1 cellular context compared by ENCODE assay signal in the genomic region with DNA sequence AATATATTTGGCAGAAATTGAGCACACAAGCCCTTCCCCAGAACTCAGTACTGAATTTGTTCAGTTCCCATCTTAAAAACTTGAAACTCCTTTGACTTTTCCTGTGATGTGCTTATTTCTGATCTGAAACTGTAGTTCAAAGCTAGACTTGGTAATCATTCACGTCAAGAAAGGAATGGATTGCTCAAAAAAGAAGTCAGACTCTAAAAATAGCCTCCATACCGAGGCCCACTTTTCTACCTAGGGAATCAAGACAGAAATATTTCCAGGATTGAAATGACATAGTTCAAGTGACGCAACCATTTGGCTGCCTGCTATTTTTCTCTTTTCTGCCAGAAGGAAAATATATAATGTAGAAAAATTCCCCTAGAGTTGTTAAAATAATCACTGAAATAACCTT.
TF ChIP-seq lines count a peak whose summit lies in the region.

No MANE protein-coding gene starts in this region.

TF ChIP-seq in HepG2, 621 proteins besides CTCF, POLR2A, EP300 and RAD21 (continued from another document):
- TF ChIP-seq, protein P1, sequence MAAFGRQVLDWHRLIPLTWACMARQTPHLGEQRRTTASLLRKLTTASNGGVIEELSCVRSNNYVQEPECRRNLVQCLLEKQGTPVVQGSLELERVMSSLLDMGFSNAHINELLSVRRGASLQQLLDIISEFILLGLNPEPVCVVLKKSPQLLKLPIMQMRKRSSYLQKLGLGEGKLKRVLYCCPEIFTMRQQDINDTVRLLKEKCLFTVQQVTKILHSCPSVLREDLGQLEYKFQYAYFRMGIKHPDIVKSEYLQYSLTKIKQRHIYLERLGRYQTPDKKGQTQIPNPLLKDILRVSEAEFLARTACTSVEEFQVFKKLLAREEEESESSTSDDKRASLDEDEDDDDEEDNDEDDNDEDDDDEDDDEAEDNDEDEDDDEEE (CRISPR knock-in tag; IDR thresholded peaks at IDR 0.05): no peak
- TF ChIP-seq, protein P2, sequence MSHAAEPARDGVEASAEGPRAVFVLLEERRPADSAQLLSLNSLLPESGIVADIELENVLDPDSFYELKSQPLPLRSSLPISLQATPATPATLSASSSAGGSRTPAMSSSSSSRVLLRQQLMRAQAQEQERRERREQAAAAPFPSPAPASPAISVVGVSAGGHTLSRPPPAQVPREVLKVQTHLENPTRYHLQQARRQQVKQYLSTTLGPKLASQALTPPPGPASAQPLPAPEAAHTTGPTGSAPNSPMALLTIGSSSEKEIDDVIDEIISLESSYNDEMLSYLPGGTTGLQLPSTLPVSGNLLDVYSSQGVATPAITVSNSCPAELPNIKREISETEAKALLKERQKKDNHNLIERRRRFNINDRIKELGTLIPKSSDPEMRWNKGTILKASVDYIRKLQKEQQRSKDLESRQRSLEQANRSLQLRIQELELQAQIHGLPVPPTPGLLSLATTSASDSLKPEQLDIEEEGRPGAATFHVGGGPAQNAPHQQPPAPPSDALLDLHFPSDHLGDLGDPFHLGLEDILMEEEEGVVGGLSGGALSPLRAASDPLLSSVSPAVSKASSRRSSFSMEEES (CRISPR knock-in tag; IDR thresholded peaks at IDR 0.05): no peak
- TF ChIP-seq RARA (CRISPR knock-in tag; IDR thresholded peaks at IDR 0.05) (no peak), ZNF841 (CRISPR knock-in tag; IDR thresholded peaks at IDR 0.05; ENCODE audit: borderline replicate concordance) (no peak)
